Comparison of ENCODE assay signal across 11 cellular contexts in the genomic region with DNA sequence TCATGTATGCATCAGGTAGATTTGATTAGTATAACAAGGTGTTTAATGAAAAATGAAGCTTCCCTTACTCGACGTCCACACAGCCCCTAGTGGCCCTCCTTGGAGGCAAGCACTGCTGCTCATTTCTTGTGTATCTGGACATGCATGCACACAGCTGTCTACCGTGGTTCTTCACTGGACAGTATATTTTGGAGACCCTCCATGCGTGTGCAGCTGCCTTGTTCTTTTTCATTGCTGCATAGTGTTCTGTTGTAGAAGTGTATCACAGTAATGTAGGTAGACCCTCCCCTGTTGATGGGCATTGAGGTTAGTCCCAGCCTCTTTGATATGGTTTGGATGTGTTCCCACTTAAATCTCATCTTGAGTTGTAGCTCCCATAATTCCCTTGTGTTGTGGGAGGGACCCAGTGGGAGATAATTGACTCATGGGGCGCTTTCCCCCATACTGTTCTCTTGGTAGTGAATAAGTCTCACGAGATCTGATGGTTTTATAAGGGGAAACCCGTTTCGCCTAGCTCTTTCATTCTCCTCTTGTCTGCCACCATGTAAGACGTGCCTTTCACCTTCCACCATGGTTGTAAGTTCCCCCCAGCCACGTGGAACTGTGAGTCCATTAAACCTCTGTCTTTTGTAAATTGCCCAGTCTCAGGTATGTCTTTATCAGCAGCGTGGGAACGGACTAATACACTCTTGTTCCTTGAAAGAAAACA. TPM values are rescaled to one million over a fixed set of nuclear protein-coding genes. Genes with fewer than 3 reads are reported as not detected.
DNase-seq lines count a peak whose midpoint lies in the region; TF ChIP-seq lines count a peak whose summit lies in the region.
"Had no signal": no experiment of that assay in that cellular context is flagged by ENCODE, and none has a peak within 500 bp of the region (broad histone marks: within the 10 kb centered on the region; RNA-seq: fewer than 3 reads in every experiment).

No MANE protein-coding gene starts in this region.

- no peak for TF ChIP-seq CTCF in OCI-LY3 (IDR thresholded peaks at IDR 0.05; ENCODE audit: low read depth, low read length)
- TF ChIP-seq CTCF in smooth muscle cell (IDR thresholded peaks at IDR 0.05; ENCODE audit: borderline replicate concordance, insufficient read depth, poor library complexity, severe bottlenecking): no peak

- H2AFZ ChIP-seq in OCI-LY3 (ENCODE audit: low read depth, low read length) (no peak overlapping the region), smooth muscle cell (ENCODE audit: low read depth) (no peak overlapping the region), neuronal stem cell (ENCODE audit: low read length) (no peak overlapping the region)

- H3K36me3 ChIP-seq in OCI-LY3 (replicated peaks; ENCODE audit: low read depth, low read length) (peaks cover 55% of the 10 kb centered on the region), duodenal mucosa (ENCODE audit: control insufficient read depth in 1 of 2, insufficient read depth in 2 of 2, low read length in 2 of 2) (no peaks in the 10 kb centered on the region), smooth muscle cell (ENCODE audit: low read depth) (no peaks in the 10 kb centered on the region), neuronal stem cell (replicated peaks in 1 of 2; ENCODE audit: control insufficient read depth in 2 of 2, insufficient read depth in 2 of 2, low read length in 2 of 2) (no peaks in the 10 kb centered on the region)

- CTCF ChIA-PET in activated CD4-positive, alpha-beta memory T cell treated with anti-CD3 and anti-CD28 coated beads, Interleukin-2, amount 10 ng/mL, durations not matched to agents 7 days and 5 days (lab: Charles Lee): interaction anchor here (1.1 to 1.9 kb wide), 4 partner anchors 10 to 21 kb away, joined by 3 to 7 read pairs (median 4); no protein-coding TSS in a partner anchor
- CTCF ChIA-PET in activated CD4-positive, alpha-beta memory T cell treated with anti-CD3 and anti-CD28 coated beads for 36 hours (lab: Charles Lee): interaction anchor here (0.6 to 1.7 kb wide), 5 partner anchors 10 to 283 kb away, joined by 3 to 5 read pairs (median 4); no protein-coding TSS in a partner anchor

- H3F3A ChIP-seq in smooth muscle cell (ENCODE audit: low read depth): no peaks in the 10 kb centered on the region

- H3K79me1 ChIP-seq in neuronal stem cell (ENCODE audit: low read depth, low read length): peaks cover 23% of the 10 kb centered on the region

- H3K4me3 ChIP-seq in OCI-LY3 (ENCODE audit: low read length): no peak overlapping the region
- no peak overlapping the region for H3K4me3 ChIP-seq in duodenal mucosa (ENCODE audit: low read depth in 1 of 2, low read length in 2 of 2)
- H3K4me3 ChIP-seq in smooth muscle cell: no peak overlapping the region
- H3K4me3 ChIP-seq in neuronal stem cell (ENCODE audit: low read length in 2 of 2): no peak overlapping the region
- H3K4me3 ChIP-seq: lung had no signal

- peaks cover 2% of the 10 kb centered on the region for H3K9me3 Mint-ChIP-seq in activated CD4-positive, alpha-beta memory T cell treated with anti-CD3 and anti-CD28 coated beads, Interleukin-2, amount 10 ng/mL, durations not matched to agents 7 days and 5 days
- peaks cover 13% of the 10 kb centered on the region for H3K9me3 Mint-ChIP-seq in activated CD4-positive, alpha-beta memory T cell treated with anti-CD3 and anti-CD28 coated beads for 36 hours

- POLR2A ChIA-PET in activated CD4-positive, alpha-beta memory T cell treated with anti-CD3 and anti-CD28 coated beads, Interleukin-2, amount 10 ng/mL, durations not matched to agents 7 days and 5 days (lab: Charles Lee): interaction anchor here (0.7 to 3.3 kb wide), 3 partner anchors 11 to 19 kb away, joined by 3 to 12 read pairs (median 6); no protein-coding TSS in a partner anchor
- POLR2A ChIA-PET in activated CD4-positive, alpha-beta memory T cell treated with anti-CD3 and anti-CD28 coated beads for 36 hours (lab: Charles Lee): interaction anchor here (0.9 kb wide), 1 partner anchor 118 kb away, joined by 3 read pairs; no protein-coding TSS in a partner anchor

- H4K91ac ChIP-seq in neuronal stem cell (ENCODE audit: low read depth, low read length, poor library complexity): no peak overlapping the region

- H3K4me1 ChIP-seq in OCI-LY3 (ENCODE audit: low read length): peaks cover 23% of the 10 kb centered on the region
- peaks cover 76 to 85% of the 10 kb centered on the region in 2 donors for H3K4me1 ChIP-seq in duodenal mucosa (ENCODE audit: control insufficient read depth in 1 of 2, insufficient read depth in 2 of 2, low read length in 2 of 2)
- peaks cover 31% of the 10 kb centered on the region for H3K4me1 ChIP-seq in smooth muscle cell (ENCODE audit: low read depth)
- H3K4me1 ChIP-seq in neuronal stem cell (ENCODE audit: control insufficient read depth in 2 of 2, insufficient read depth in 1 of 2, low read depth in 1 of 2, low read length in 2 of 2): peaks cover 16 to 35% of the 10 kb centered on the region in 2 donors

- no peak for DNase-seq in activated CD4-positive, alpha-beta memory T cell treated with anti-CD3 and anti-CD28 coated beads, Interleukin-2, amount 10 ng/mL, durations not matched to agents 7 days and 5 days
- no peak for DNase-seq in activated CD4-positive, alpha-beta memory T cell treated with anti-CD3 and anti-CD28 coated beads for 36 hours
- no peak for DNase-seq in smooth muscle cell (lab: John Stamatoyannopoulos, UW; ENCODE audit: unreplicated experiment)
- DNase-seq in iPS-NIHi7 (ENCODE audit: extremely low spot score): no peak
- DNase-seq in NCI-H345 (lab: John Stamatoyannopoulos, UW): no peak
- no peak for DNase-seq in neuronal stem cell (ENCODE audit: low spot score)
- DNase-seq: ACHN; stimulated activated CD4-positive, alpha-beta T cell treated with anti-CD3 and anti-CD28 coated beads, Interleukin-2, amount 100 ng/mL, for 48 hours had no signal

- H3K4me3 Mint-ChIP-seq in activated CD4-positive, alpha-beta memory T cell treated with anti-CD3 and anti-CD28 coated beads, Interleukin-2, amount 10 ng/mL, durations not matched to agents 7 days and 5 days: no peak overlapping the region
- no peak overlapping the region for H3K4me3 Mint-ChIP-seq in activated CD4-positive, alpha-beta memory T cell treated with anti-CD3 and anti-CD28 coated beads for 36 hours

- H3K79me2 ChIP-seq in OCI-LY3 (ENCODE audit: low read length): peaks cover 100% of the 10 kb centered on the region
- peaks cover 100% of the 10 kb centered on the region for H3K79me2 ChIP-seq in smooth muscle cell (ENCODE audit: low read depth)

- H3K27me3 ChIP-seq in OCI-LY3 (ENCODE audit: low read depth, low read length) (no peaks in the 10 kb centered on the region), duodenal mucosa (ENCODE audit: control insufficient read depth in 1 of 2, insufficient read depth in 2 of 2, low read length in 2 of 2) (no peaks in the 10 kb centered on the region), smooth muscle cell (ENCODE audit: low read depth) (no peaks in the 10 kb centered on the region), neuronal stem cell (ENCODE audit: control insufficient read depth in 3 of 3, insufficient read depth in 3 of 3, low read depth in 1 of 3, low read length in 3 of 3) (no peaks in the 10 kb centered on the region)

- peaks cover 98% of the 10 kb centered on the region for H4K20me1 ChIP-seq in OCI-LY3 (ENCODE audit: insufficient read depth, low read length)
- H4K20me1 ChIP-seq in smooth muscle cell (ENCODE audit: low read depth): peaks cover 92% of the 10 kb centered on the region

- intact Hi-C loops in activated CD4-positive, alpha-beta memory T cell treated with anti-CD3 and anti-CD28 coated beads for 36 hours (cut with micrococcal nuclease): loop anchor here (10.0 kb wide), 1 partner anchor 114 kb away; no protein-coding TSS in a partner anchor

- H3K4ac ChIP-seq in neuronal stem cell (ENCODE audit: low read length): no peak overlapping the region

- H3K36me3 Mint-ChIP-seq in activated CD4-positive, alpha-beta memory T cell treated with anti-CD3 and anti-CD28 coated beads, Interleukin-2, amount 10 ng/mL, durations not matched to agents 7 days and 5 days (ENCODE audit: low read depth): peaks cover 33% of the 10 kb centered on the region
- peaks cover 12% of the 10 kb centered on the region for H3K36me3 Mint-ChIP-seq in activated CD4-positive, alpha-beta memory T cell treated with anti-CD3 and anti-CD28 coated beads for 36 hours

- no peak overlapping the region for H3K9ac ChIP-seq in OCI-LY3 (ENCODE audit: low read length)
- peak overlapping the region; percentile 58 to 63 for H3K9ac ChIP-seq in duodenal mucosa (ENCODE audit: low read depth in 1 of 2, low read length in 2 of 2)
- H3K9ac ChIP-seq in smooth muscle cell (ENCODE audit: low read depth): no peak overlapping the region
- H3K9ac ChIP-seq in neuronal stem cell (ENCODE audit: low read depth, low read length, poor library complexity): no peak overlapping the region

- peaks cover 56% of the 10 kb centered on the region for H3K4me1 Mint-ChIP-seq in activated CD4-positive, alpha-beta memory T cell treated with anti-CD3 and anti-CD28 coated beads, Interleukin-2, amount 10 ng/mL, durations not matched to agents 7 days and 5 days
- H3K4me1 Mint-ChIP-seq in activated CD4-positive, alpha-beta memory T cell treated with anti-CD3 and anti-CD28 coated beads for 36 hours (ENCODE audit: low read depth): peaks cover 63% of the 10 kb centered on the region

- no peak overlapping the region for H4K8ac ChIP-seq in neuronal stem cell (ENCODE audit: low read depth, low read length)

- no peak overlapping the region for H3K14ac ChIP-seq in neuronal stem cell (ENCODE audit: low read length)

- no peak overlapping the region for H2BK5ac ChIP-seq in neuronal stem cell (ENCODE audit: low read length)

- no peak overlapping the region for H3K18ac ChIP-seq in neuronal stem cell (ENCODE audit: low read length)

- no peaks in the 10 kb centered on the region for H3K27me3 Mint-ChIP-seq in activated CD4-positive, alpha-beta memory T cell treated with anti-CD3 and anti-CD28 coated beads, Interleukin-2, amount 10 ng/mL, durations not matched to agents 7 days and 5 days
- no peaks in the 10 kb centered on the region for H3K27me3 Mint-ChIP-seq in activated CD4-positive, alpha-beta memory T cell treated with anti-CD3 and anti-CD28 coated beads for 36 hours

- WGBS in smooth muscle cell (ENCODE audit: low lambda C conversion rate): 87% methylated on average over 12 of the region's 12 CpGs
- no CpG with 5 or more reads among the region's 12 CpGs for WGBS in neuronal stem cell (ENCODE audit: extremely low coverage in 2 of 2, insufficient read length in 2 of 2, insufficient replicate concordance in 1 of 2), 2 donors

- H3K4me2 ChIP-seq in OCI-LY3 (ENCODE audit: low read length): 0 out of 2 replicates have a peak overlapping the region, but pooled peaks have one; percentile 2
- H3K4me2 ChIP-seq in smooth muscle cell: peak overlapping the region; percentile 24
- no peak overlapping the region for H3K4me2 ChIP-seq in neuronal stem cell (ENCODE audit: insufficient read depth, low read length, poor library complexity, severe bottlenecking)

- H2AK5ac ChIP-seq in neuronal stem cell (ENCODE audit: low read depth, low read length): no peak overlapping the region

- H3K9me3 ChIP-seq in OCI-LY3 (ENCODE audit: insufficient read depth, low read length): 0 out of 2 replicates have a peak, but pooled peaks cover 11% of the 10 kb centered on the region
- H3K9me3 ChIP-seq in duodenal mucosa (ENCODE audit: control insufficient read depth in 1 of 2, low read length in 2 of 2): no peaks in the 10 kb centered on the region
- H3K9me3 ChIP-seq in smooth muscle cell (replicated peaks; ENCODE audit: low read depth): no peaks in the 10 kb centered on the region
- peaks cover 0 to 4% of the 10 kb centered on the region in 2 donors for H3K9me3 ChIP-seq in neuronal stem cell (replicated peaks in 1 of 2; ENCODE audit: control insufficient read depth in 2 of 2, insufficient read depth in 1 of 2, low read depth in 1 of 2, low read length in 2 of 2)

- H3K27ac ChIP-seq in OCI-LY3 (ENCODE audit: low read length) (no peak overlapping the region), duodenal mucosa (ENCODE audit: low read depth, low read length) (peak overlapping the region; percentile 80), smooth muscle cell (ENCODE audit: low read depth) (no peak overlapping the region), neuronal stem cell (replicated peaks; ENCODE audit: low read length) (no peak overlapping the region)

- H2BK120ac ChIP-seq in neuronal stem cell (ENCODE audit: low read depth, low read length): no peak overlapping the region

- H2BK12ac ChIP-seq in neuronal stem cell (ENCODE audit: low read length): no peak overlapping the region

- peak overlapping the region; percentile 76 for H3K27ac Mint-ChIP-seq in activated CD4-positive, alpha-beta memory T cell treated with anti-CD3 and anti-CD28 coated beads, Interleukin-2, amount 10 ng/mL, durations not matched to agents 7 days and 5 days
- no peak overlapping the region for H3K27ac Mint-ChIP-seq in activated CD4-positive, alpha-beta memory T cell treated with anti-CD3 and anti-CD28 coated beads for 36 hours

- H2BK15ac ChIP-seq in neuronal stem cell (ENCODE audit: low read length): no peak overlapping the region

- no peak overlapping the region for H3K23ac ChIP-seq in neuronal stem cell (ENCODE audit: low read depth, low read length, poor library complexity)

RNA-seq across cellular contexts. Expression of a gene that starts 6.3 kb away (rescaled TPM):
- 10 to 100 TPM; 57.1 to 58.3 TPM for total RNA-seq in activated CD4-positive, alpha-beta memory T cell treated with anti-CD3 and anti-CD28 coated beads, Interleukin-2, amount 10 ng/mL, durations not matched to agents 7 days and 5 days
- total RNA-seq in activated CD4-positive, alpha-beta memory T cell treated with anti-CD3 and anti-CD28 coated beads for 36 hours: 10 to 100 TPM; 35.0 to 36.6 TPM
- total RNA-seq in smooth muscle cell: 22.5 and 44.5 TPM in 2 replicates
- polyA plus RNA-seq in smooth muscle cell: 2.5 and 9.4 TPM in 2 replicates
- polyA plus RNA-seq in neuronal stem cell (2013, experiment 1 of 2): 29.4 TPM
- 31.2 TPM for polyA plus RNA-seq in neuronal stem cell (2013, experiment 2 of 2)

Comparison
In these comparisons a context has a peak if more than half of its experiments do, and no peak if none do; other contexts are left out.
1. H3K9ac ChIP-seq: peak in duodenal mucosa (2 of 2); none in OCI-LY3 (single experiment), smooth muscle cell (single experiment) and neuronal stem cell (single experiment).